In genomic region chr2:105904938-105905337, GRCh38 we compare ENCODE assay signal across 16 cellular contexts.
A peak's percentile ranks its signal among the peaks of the same experiment; 100 is the strongest.
DNase-seq lines count a peak whose midpoint lies in the region; ATAC-seq and TF ChIP-seq lines count a peak whose summit lies in the region.
"Had no signal": no experiment of that assay in that cellular context is flagged by ENCODE, and none has a peak within 500 bp of the region (broad histone marks: within the 10 kb centered on the region; RNA-seq: fewer than 3 reads in every experiment).

No MANE protein-coding gene starts in this region.

- peaks cover 19% of the 10 kb centered on the region for H3K9me3 Mint-ChIP-seq in activated naive CD8-positive, alpha-beta T cell treated with anti-CD3 and anti-CD28 coated beads, Interleukin-2, amount 50 U/mL, for 24 hours

- peaks cover 16% of the 10 kb centered on the region for H3K36me3 Mint-ChIP-seq in activated naive CD8-positive, alpha-beta T cell treated with anti-CD3 and anti-CD28 coated beads, Interleukin-2, amount 50 U/mL, for 24 hours (ENCODE audit: low read depth)

- DNase-seq in GM20000 (ENCODE audit: low spot score) (peak; percentile 74), left colon (no peak), SHP77 treated with DMSO at 0.1 percent for 48 hours (lab: John Stamatoyannopoulos, UW) (no peak), SIG-M5 (lab: John Stamatoyannopoulos, UW) (no peak), NCI-H446 (lab: John Stamatoyannopoulos, UW) (no peak)
- no peak for DNase-seq in activated naive CD8-positive, alpha-beta T cell treated with anti-CD3 and anti-CD28 coated beads, Interleukin-2, amount 50 U/mL, for 24 hours
- DNase-seq: activated CD8-positive, alpha-beta memory T cell treated with anti-CD3 and anti-CD28 coated beads, Interleukin-2, amount 50 U/mL, for 48 hours; Calu3; GM23248; Kasumi-1; naive B cell; NCI-H69; SK-N-SH; small intestine had no signal

- no peak overlapping the region for H3K4me3 Mint-ChIP-seq in activated naive CD8-positive, alpha-beta T cell treated with anti-CD3 and anti-CD28 coated beads, Interleukin-2, amount 50 U/mL, for 24 hours

- no peak for TF ChIP-seq CTCF in GM20000 (IDR thresholded peaks at IDR 0.05; ENCODE audit: extremely low read depth, missing control alignments)

- no peaks in the 10 kb centered on the region for H3K27me3 Mint-ChIP-seq in activated naive CD8-positive, alpha-beta T cell treated with anti-CD3 and anti-CD28 coated beads, Interleukin-2, amount 50 U/mL, for 24 hours
- H3K27me3 Mint-ChIP-seq: naive B cell had no signal

- H3K4me1 Mint-ChIP-seq in activated naive CD8-positive, alpha-beta T cell treated with anti-CD3 and anti-CD28 coated beads, Interleukin-2, amount 50 U/mL, for 24 hours, result peaks cover 58% of the 10 kb centered on the region

- H3K27ac Mint-ChIP-seq in activated naive CD8-positive, alpha-beta T cell treated with anti-CD3 and anti-CD28 coated beads, Interleukin-2, amount 50 U/mL, for 24 hours, result peak overlapping the region; percentile 15

- ATAC-seq in GM18858 (IDR thresholded peaks at IDR 0.05; ENCODE audit: unreplicated experiment) (peak; percentile 96), HG02973 (IDR thresholded peaks at IDR 0.05; ENCODE audit: unreplicated experiment) (peak; percentile 94), left colon (no peak)
- ATAC-seq in activated naive CD8-positive, alpha-beta T cell treated with anti-CD3 and anti-CD28 coated beads, Interleukin-2, amount 50 U/mL, for 24 hours, result peak; percentile 53

- intact Hi-C loops in left colon (cut with DNase I, micrococcal nuclease), result no loop called here
